Comparison of ENCODE assay signal across 22 cellular contexts in the genomic region with DNA sequence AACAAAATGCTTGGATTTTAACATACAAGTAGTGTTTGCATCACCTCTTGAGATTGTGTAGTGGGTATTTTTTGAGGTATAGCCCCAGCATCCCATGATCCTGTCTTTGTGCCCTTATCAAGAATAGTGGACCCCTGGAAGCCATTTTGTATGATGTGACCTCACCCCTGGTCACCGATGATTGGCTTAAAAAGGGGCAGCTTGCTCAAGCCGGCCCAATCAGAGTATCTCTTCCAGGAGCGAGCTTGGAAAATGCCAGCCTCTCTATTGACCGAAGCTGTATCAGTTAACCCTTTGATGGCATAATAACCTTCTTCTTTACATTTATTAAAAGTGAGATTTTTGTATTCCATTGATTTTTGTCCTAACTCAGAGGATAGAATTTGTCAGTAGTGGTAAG. TPM values are rescaled to one million over a fixed set of nuclear protein-coding genes. Genes with fewer than 3 reads are reported as not detected.
"Had no signal": no experiment of that assay in that cellular context is flagged by ENCODE, and none has a peak within 500 bp of the region (broad histone marks: within the 10 kb centered on the region; RNA-seq: fewer than 3 reads in every experiment).

No MANE protein-coding gene starts in this region.

- H3K4me3 Mint-ChIP-seq: activated naive CD4-positive, alpha-beta T cell treated with anti-CD3 and anti-CD28 coated beads, Interleukin-2, amount 10 ng/mL, durations not matched to agents 7 days and 5 days; mesothelial cell of epicardium; natural killer cell treated with Interleukin-12 subunit alpha and Interleukin-12 subunit beta and Interleukin-15 and Interleukin-18, amount 100 ng/mL, for 72 hours; stimulated activated naive B cell treated with anti-CD40 and anti-IgM and Interleukin-4, amounts not matched to agents 10 μg/mL and 1 μg/mL and 100 μg/mL, for 72 hours; T-cell; T-helper 2 cell treated with Interferon-gamma antibody and Interleukin-4, amounts not matched to agents 5 μg/mL and 100 μg/mL, for 36 hours had no signal

- H3K4me1 ChIP-seq: left lung had no signal

- ATAC-seq: left lung; natural killer cell treated with Interleukin-12 subunit alpha and Interleukin-12 subunit beta and Interleukin-15 and Interleukin-18, amount 100 ng/mL, for 72 hours; stimulated activated naive B cell treated with anti-CD40 and anti-IgM and Interleukin-4, amounts not matched to agents 10 μg/mL and 1 μg/mL and 100 μg/mL, for 72 hours; T-cell had no signal

- H3K36me3 Mint-ChIP-seq: activated naive CD4-positive, alpha-beta T cell treated with anti-CD3 and anti-CD28 coated beads, Interleukin-2, amount 10 ng/mL, durations not matched to agents 7 days and 5 days; mesothelial cell of epicardium; natural killer cell treated with Interleukin-12 subunit alpha and Interleukin-12 subunit beta and Interleukin-15 and Interleukin-18, amount 100 ng/mL, for 72 hours; stimulated activated naive B cell treated with anti-CD40 and anti-IgM and Interleukin-4, amounts not matched to agents 10 μg/mL and 1 μg/mL and 100 μg/mL, for 72 hours; T-cell had no signal

- H3K4me1 Mint-ChIP-seq: activated naive CD4-positive, alpha-beta T cell treated with anti-CD3 and anti-CD28 coated beads, Interleukin-2, amount 10 ng/mL, durations not matched to agents 7 days and 5 days; stimulated activated naive B cell treated with anti-CD40 and anti-IgM and Interleukin-4, amounts not matched to agents 10 μg/mL and 1 μg/mL and 100 μg/mL, for 72 hours; T-cell had no signal

- H3K4me3 ChIP-seq: heart right ventricle, left lung, smooth muscle cell had no signal

- DNase-seq: activated CD4-positive, alpha-beta T cell treated with anti-CD3 and anti-CD28 coated beads, Interleukin-2, amount 50 U/mL, for 48 hours; activated effector memory CD4-positive, alpha-beta T cell treated with anti-CD3 and anti-CD28 coated beads, Interleukin-2, amount 50 U/mL, for 16 hours; activated naive CD4-positive, alpha-beta T cell treated with anti-CD3 and anti-CD28 coated beads, Interleukin-2, amount 10 ng/mL, durations not matched to agents 7 days and 5 days; cortex of kidney; foreskin fibroblast; heart right ventricle; kidney; left lung; nucleus accumbens; posterior cingulate gyrus; stimulated activated CD4-positive, alpha-beta T cell treated with anti-CD3 and anti-CD28 coated beads, Interleukin-2, amount 100 ng/mL, for 48 hours; stimulated activated CD8-positive, alpha-beta memory T cell treated with anti-CD3 and anti-CD28 coated beads, Interleukin-4, amount 100 ng/mL, for 48 hours; stimulated activated naive B cell treated with anti-CD40 and anti-IgM and Interleukin-4, amounts not matched to agents 10 μg/mL and 1 μg/mL and 100 μg/mL, for 72 hours; T-cell; trophoblast cell; WERI-Rb-1 had no signal

- H3K27ac ChIP-seq: left lung, WERI-Rb-1 had no signal

- H3K27me3 ChIP-seq: heart right ventricle, left lung had no signal

- H3K27ac Mint-ChIP-seq: activated naive CD4-positive, alpha-beta T cell treated with anti-CD3 and anti-CD28 coated beads, Interleukin-2, amount 10 ng/mL, durations not matched to agents 7 days and 5 days; mesothelial cell of epicardium; natural killer cell treated with Interleukin-12 subunit alpha and Interleukin-12 subunit beta and Interleukin-15 and Interleukin-18, amount 100 ng/mL, for 72 hours; stimulated activated naive B cell treated with anti-CD40 and anti-IgM and Interleukin-4, amounts not matched to agents 10 μg/mL and 1 μg/mL and 100 μg/mL, for 72 hours; T-cell; T-helper 2 cell treated with Interferon-gamma antibody and Interleukin-4, amounts not matched to agents 5 μg/mL and 100 μg/mL, for 36 hours had no signal

- H3K9me3 Mint-ChIP-seq: activated naive CD4-positive, alpha-beta T cell treated with anti-CD3 and anti-CD28 coated beads, Interleukin-2, amount 10 ng/mL, durations not matched to agents 7 days and 5 days; mesothelial cell of epicardium; natural killer cell treated with Interleukin-12 subunit alpha and Interleukin-12 subunit beta and Interleukin-15 and Interleukin-18, amount 100 ng/mL, for 72 hours; stimulated activated naive B cell treated with anti-CD40 and anti-IgM and Interleukin-4, amounts not matched to agents 10 μg/mL and 1 μg/mL and 100 μg/mL, for 72 hours; T-cell; T-helper 2 cell treated with Interferon-gamma antibody and Interleukin-4, amounts not matched to agents 5 μg/mL and 100 μg/mL, for 36 hours had no signal

- H3K27me3 Mint-ChIP-seq: activated naive CD4-positive, alpha-beta T cell treated with anti-CD3 and anti-CD28 coated beads, Interleukin-2, amount 10 ng/mL, durations not matched to agents 7 days and 5 days had no signal

- H3K36me3 ChIP-seq: heart right ventricle, left lung, WERI-Rb-1 had no signal

- H3K4me2 ChIP-seq: smooth muscle cell had no signal

- H3K9me3 ChIP-seq: heart right ventricle, left lung had no signal

RNA-seq across cellular contexts. Expression of gene FAM20A, which starts 55.5 kb away (rescaled TPM):
- total RNA-seq: epithelial cell of proximal tubule; lung microvascular endothelial cell; natural killer cell treated with Interleukin-12 subunit alpha and Interleukin-12 subunit beta and Interleukin-15 and Interleukin-18, amount 100 ng/mL, for 72 hours had no signal
